ENCODE assay signal across 12 cellular contexts in the genomic region with DNA sequence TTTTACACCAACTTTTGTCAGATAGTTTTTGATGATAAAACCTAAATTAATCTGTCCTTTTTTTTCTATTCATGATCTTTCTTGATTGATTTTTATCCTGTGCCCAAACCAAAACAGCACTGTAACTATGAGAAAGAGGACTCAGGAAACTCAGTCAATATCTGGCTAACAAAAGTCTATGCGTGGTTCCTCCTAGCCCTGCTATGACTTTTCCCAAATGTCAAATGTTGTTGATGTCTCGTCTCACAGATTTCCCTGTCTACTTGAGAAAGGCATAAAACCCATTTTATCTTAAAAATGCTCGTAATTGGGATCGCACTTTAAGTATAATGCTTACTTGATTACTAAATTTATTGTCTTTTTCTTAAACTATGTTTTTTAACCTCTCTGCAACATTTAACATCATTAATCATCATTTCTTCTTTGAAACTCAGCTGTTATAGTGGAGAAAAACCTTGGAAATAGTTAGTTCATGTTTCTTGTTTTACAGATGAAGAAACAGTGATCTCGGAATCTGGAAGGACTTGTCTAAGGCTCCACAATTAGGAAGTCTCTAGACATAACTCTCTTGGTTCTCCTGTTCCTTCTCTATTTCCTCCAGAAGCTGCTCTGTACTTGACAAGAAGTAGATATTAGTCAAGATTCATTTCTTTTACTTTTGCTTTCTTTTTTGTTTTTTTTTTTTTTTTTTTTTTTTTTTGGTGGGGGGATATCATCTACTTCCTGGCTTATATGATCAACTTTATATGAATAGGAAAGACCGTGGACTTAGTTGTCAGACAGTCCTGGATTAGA. TPM values are rescaled to one million over a fixed set of nuclear protein-coding genes. Genes with fewer than 3 reads are reported as not detected.
DNase-seq lines count a peak whose midpoint lies in the region; ATAC-seq and TF ChIP-seq lines count a peak whose summit lies in the region.
"Had no signal": no experiment of that assay in that cellular context is flagged by ENCODE, and none has a peak within 500 bp of the region (broad histone marks: within the 10 kb centered on the region; RNA-seq: fewer than 3 reads in every experiment).

No MANE protein-coding gene starts in this region.

- H3K4me3 ChIP-seq in thymus (ENCODE audit: low read length) (no peak overlapping the region), left ventricle myocardium inferior (no peak overlapping the region), esophagus squamous epithelium (no peak overlapping the region)
- H3K4me3 ChIP-seq: tibial nerve had no signal

- H3K4me1 ChIP-seq in thymus (ENCODE audit: control insufficient read depth, insufficient read depth, low read length) (peaks cover 19% of the 10 kb centered on the region), left ventricle myocardium inferior (no peaks in the 10 kb centered on the region), esophagus squamous epithelium (no peaks in the 10 kb centered on the region)
- H3K4me1 ChIP-seq: tibial nerve had no signal

- 67% methylated on average over 6 of the region's 6 CpGs for WGBS in thymus
- 66 to 68% methylated on average over 6 of the region's 6 CpGs for WGBS in esophagus squamous epithelium, 2 donors

- peaks cover 3% of the 10 kb centered on the region for H3K36me3 Mint-ChIP-seq in activated T-cell treated with anti-CD3 and anti-CD28 coated beads, Interleukin-2, amount 50 U/mL, for 4 hours (ENCODE audit: insufficient read depth)
- H3K36me3 Mint-ChIP-seq in IgD-negative memory B cell = peaks cover 2% of the 10 kb centered on the region
- peaks cover 8% of the 10 kb centered on the region for H3K36me3 Mint-ChIP-seq in central memory CD8-positive, alpha-beta T cell (ENCODE audit: insufficient read depth)

- H3K36me3 ChIP-seq in thymus (ENCODE audit: control insufficient read depth, insufficient read depth) = no peaks in the 10 kb centered on the region
- no peaks in the 10 kb centered on the region for H3K36me3 ChIP-seq in left ventricle myocardium inferior
- no peaks in the 10 kb centered on the region for H3K36me3 ChIP-seq in esophagus squamous epithelium
- H3K36me3 ChIP-seq: tibial nerve had no signal

- H3K27ac ChIP-seq in thymus (ENCODE audit: low read depth) (peak overlapping the region; percentile 73), left ventricle myocardium inferior (replicated peaks) (no peak overlapping the region), esophagus squamous epithelium (peak overlapping the region in 1 of 4 donors; percentile 10)

- intact Hi-C loops in left ventricle myocardium inferior (cut with micrococcal nuclease) = no loop called here
- intact Hi-C loops in esophagus squamous epithelium (cut with DNase I) = no loop called here

- H3K9me3 ChIP-seq in thymus (ENCODE audit: control insufficient read depth) = no peaks in the 10 kb centered on the region
- no peaks in the 10 kb centered on the region for H3K9me3 ChIP-seq in left ventricle myocardium inferior (replicated peaks)
- H3K9me3 ChIP-seq in esophagus squamous epithelium = no peaks in the 10 kb centered on the region
- H3K9me3 ChIP-seq: tibial nerve had no signal

- TF ChIP-seq CTCF in left ventricle myocardium inferior (IDR thresholded peaks at IDR 0.05; ENCODE audit: borderline replicate concordance) (no peak), esophagus squamous epithelium (IDR thresholded peaks at IDR 0.05) (no peak)

- TF ChIP-seq POLR2A in esophagus squamous epithelium (IDR thresholded peaks at IDR 0.05) = no peak

- no peaks in the 10 kb centered on the region for H3K27me3 ChIP-seq in thymus (ENCODE audit: control insufficient read depth, insufficient read depth)
- no peaks in the 10 kb centered on the region for H3K27me3 ChIP-seq in left ventricle myocardium inferior (ENCODE audit: low read depth)
- H3K27me3 ChIP-seq in esophagus squamous epithelium = no peaks in the 10 kb centered on the region
- H3K27me3 ChIP-seq: tibial nerve had no signal

- no peaks in the 10 kb centered on the region for H3K9me3 Mint-ChIP-seq in activated T-cell treated with anti-CD3 and anti-CD28 coated beads, Interleukin-2, amount 50 U/mL, for 4 hours
- H3K9me3 Mint-ChIP-seq in IgD-negative memory B cell = peaks cover 0 to 2% (median 0%) of the 10 kb centered on the region in 3 donors
- H3K9me3 Mint-ChIP-seq in central memory CD8-positive, alpha-beta T cell = peaks cover 4% of the 10 kb centered on the region

- H3K27ac Mint-ChIP-seq in IgD-negative memory B cell = peak overlapping the region; percentile 59 to 91 (median 78)
- peak overlapping the region; percentile 99 for H3K27ac Mint-ChIP-seq in central memory CD8-positive, alpha-beta T cell (ENCODE audit: low read depth)

- H3K4me1 Mint-ChIP-seq in activated T-cell treated with anti-CD3 and anti-CD28 coated beads, Interleukin-2, amount 50 U/mL, for 4 hours (ENCODE audit: low read depth) = peaks cover 68% of the 10 kb centered on the region
- H3K4me1 Mint-ChIP-seq in IgD-negative memory B cell = peaks cover 29 to 38% (median 29%) of the 10 kb centered on the region in 3 donors
- H3K4me1 Mint-ChIP-seq in central memory CD8-positive, alpha-beta T cell = peaks cover 66% of the 10 kb centered on the region

- peak; percentile 54 to 64 for ATAC-seq in activated T-cell treated with anti-CD3 and anti-CD28 coated beads, Interleukin-2, amount 50 U/mL, for 4 hours
- ATAC-seq in central memory CD8-positive, alpha-beta T cell (replicated peaks; ENCODE audit: extremely low read depth, poor library complexity, severe bottlenecking) = peak; percentile 63

- H3K4me3 Mint-ChIP-seq in activated T-cell treated with anti-CD3 and anti-CD28 coated beads, Interleukin-2, amount 50 U/mL, for 4 hours = peak overlapping the region; percentile 72
- H3K4me3 Mint-ChIP-seq in IgD-negative memory B cell = peak overlapping the region in 3 of 4 donors; percentile 1 to 87 (median 80)
- H3K4me3 Mint-ChIP-seq in central memory CD8-positive, alpha-beta T cell = peak overlapping the region; percentile 84

- H3K27me3 Mint-ChIP-seq in activated T-cell treated with anti-CD3 and anti-CD28 coated beads, Interleukin-2, amount 50 U/mL, for 4 hours (ENCODE audit: low read depth) = no peaks in the 10 kb centered on the region
- H3K27me3 Mint-ChIP-seq in IgD-negative memory B cell = no peaks in the 10 kb centered on the region
- H3K27me3 Mint-ChIP-seq in central memory CD8-positive, alpha-beta T cell = no peaks in the 10 kb centered on the region

- DNase-seq in activated T-cell treated with anti-CD3 and anti-CD28 coated beads, Interleukin-2, amount 50 U/mL, for 4 hours = no peak
- no peak for DNase-seq in activated T-cell treated with anti-CD3 and anti-CD28 coated beads, Interleukin-2, amount 50 U/mL, for 1 hour
- DNase-seq in central memory CD8-positive, alpha-beta T cell (ENCODE audit: low spot score in 2 of 2) = no peak
- DNase-seq in left ventricle myocardium inferior = no peak
- DNase-seq in GM19238 (ENCODE audit: insufficient read length, low spot score) = no peak
- no peak for DNase-seq in esophagus squamous epithelium (lab: John Stamatoyannopoulos, UW)
- DNase-seq: amygdala, posterior cingulate gyrus had no signal

RNA-seq across cellular contexts. Expression of gene PTPRC, which starts 26.2 kb away (rescaled TPM):
- 100 to 1,000 TPM; 181 to 243 (median 224) TPM for total RNA-seq in activated T-cell treated with anti-CD3 and anti-CD28 coated beads, Interleukin-2, amount 50 U/mL, for 4 hours
- polyA plus RNA-seq in IgD-negative memory B cell = 744 TPM
- 130 TPM for polyA plus RNA-seq in thymus
- 7.5 TPM for total RNA-seq in left ventricle myocardium inferior
- total RNA-seq in esophagus squamous epithelium = 10 to 100 TPM in 3 of 4 donors, 1 to 10 TPM in 1; 9.2 to 39.1 (median 14.9) TPM
- total RNA-seq: endothelial cell of umbilical vein had no signal
- polyA plus RNA-seq: endothelial cell of umbilical vein had no signal

Comparison
In these comparisons a context has a peak if more than half of its experiments do, and no peak if none do; other contexts are left out.
1. RNA of gene PTPRC, which starts 26.2 kb away (total RNA-seq): 181 to 243 TPM in activated T-cell treated with anti-CD3 and anti-CD28 coated beads, Interleukin-2, amount 50 U/mL, for 4 hours; 9.2 to 39.1 TPM in esophagus squamous epithelium and 7.5 TPM in left ventricle myocardium inferior (single experiment); every median in the first group is over 4 times any median in the second.
2. Peak in every context shown above with its lines, with median percentiles within 50 percentile points of each other: H3K4me3 Mint-ChIP-seq.